ENCODE assay signal across 35 cellular contexts in genomic region chr20:44787299-44787698, GRCh38. TPM values are rescaled to one million over a fixed set of nuclear protein-coding genes. Genes with fewer than 3 reads are reported as not detected.
"Had no signal": no experiment of that assay in that cellular context is flagged by ENCODE, and none has a peak within 500 bp of the region (broad histone marks: within the 10 kb centered on the region; RNA-seq: fewer than 3 reads in every experiment).

No MANE protein-coding gene starts in this region.

- H3K9me3 ChIP-seq: adrenal gland, body of pancreas, breast epithelium had no signal

- H3K27me3 ChIP-seq: adrenal gland, body of pancreas, brain microvascular endothelial cell had no signal

- FAIRE-seq: astrocyte, TTC549 had no signal

- DNase-seq: activated B cell treated with CpG ODN at 0.5 μM for 24 hours; activated CD4-positive, alpha-beta memory T cell treated with anti-CD3 and anti-CD28 coated beads for 36 hours; activated CD4-positive, alpha-beta T cell treated with anti-CD3 and anti-CD28 coated beads for 4 hours; activated CD4-positive, alpha-beta T cell treated with anti-CD3 and anti-CD28 coated beads, Interleukin-2, amount 10 ng/mL, durations not matched to agents 24 days and 14 days; activated CD4-positive, alpha-beta T cell treated with anti-CD3 and anti-CD28 coated beads, Interleukin-2, amount 50 U/mL, for 1 hour; activated CD4-positive, alpha-beta T cell treated with anti-CD3 and anti-CD28 coated beads, Interleukin-2, amount 50 U/mL, for 4 hours; activated CD4-positive, CD25-positive, alpha-beta regulatory T cell treated with anti-CD3 and anti-CD28 coated beads, Interleukin-2, amount 50 U/mL, for 72 hours; activated CD8-positive, alpha-beta memory T cell treated with anti-CD3 and anti-CD28 coated beads, Interleukin-2, amount 50 U/mL, for 4 hours; activated CD8-positive, alpha-beta T cell treated with anti-CD3 and anti-CD28 coated beads for 36 hours; activated effector memory CD4-positive, alpha-beta T cell treated with anti-CD3 and anti-CD28 coated beads, Interleukin-2, amount 50 U/mL, for 16 hours; activated gamma-delta T cell treated with Interleukin-2 at 50 U/mL for 16 hours; activated naive CD4-positive, alpha-beta T cell; activated naive CD4-positive, alpha-beta T cell treated with anti-CD3 and anti-CD28 coated beads for 36 hours; activated naive CD4-positive, alpha-beta T cell treated with anti-CD3 and anti-CD28 coated beads, Interleukin-2, amount 50 U/mL, for 16 hours; activated naive CD8-positive, alpha-beta T cell treated with anti-CD3 and anti-CD28 coated beads for 36 hours; activated T-cell treated with anti-CD3 and anti-CD28 coated beads for 4 hours; activated T-cell treated with anti-CD3 and anti-CD28 coated beads, Interleukin-2, amount 50 U/mL, for 1 hour; activated T-cell treated with anti-CD3 and anti-CD28 coated beads, Interleukin-2, amount 50 U/mL, for 4 hours; activated T-cell treated with anti-CD3 and anti-CD28 coated beads, Interleukin-2, amount 50 U/mL, for 72 hours; adrenal gland; amniotic stem cell; aorta; body of pancreas; brain microvascular endothelial cell; central memory CD4-positive, alpha-beta T cell; T-helper 1 cell; T-helper 2 cell; T-helper 9 cell had no signal

- H3K4me1 ChIP-seq: adrenal gland, body of pancreas, breast epithelium had no signal

- H3K27ac ChIP-seq: adrenal gland, body of pancreas, brain microvascular endothelial cell, breast epithelium, VCaP had no signal

- H3K36me3 ChIP-seq: adrenal gland, brain microvascular endothelial cell, breast epithelium had no signal

- ATAC-seq: activated CD8-positive, alpha-beta T cell treated with anti-CD3 and anti-CD28 coated beads for 36 hours; activated naive CD4-positive, alpha-beta T cell treated with anti-CD3 and anti-CD28 coated beads, Interleukin-2, amount 50 U/mL, for 72 hours; activated T-cell treated with anti-CD3 and anti-CD28 coated beads, Interleukin-2, amount 50 U/mL, for 4 hours; activated T-cell treated with anti-CD3 and anti-CD28 coated beads, Interleukin-2, amount 50 U/mL, for 72 hours; activated T-helper 17 cell treated with anti-CD3 and anti-CD28 coated beads, Interleukin-2, amount 50 U/mL, for 72 hours; body of pancreas had no signal

- H3K4me3 ChIP-seq: adrenal gland, body of pancreas, breast epithelium had no signal

RNA-seq across cellular contexts. Expression of gene RIMS4, which starts 23.0 kb away (rescaled TPM):
- total RNA-seq: activated B cell treated with CpG ODN at 0.5 μM for 24 hours; activated CD4-positive, alpha-beta memory T cell treated with anti-CD3 and anti-CD28 coated beads for 36 hours; activated CD4-positive, alpha-beta T cell treated with anti-CD3 and anti-CD28 coated beads, Interleukin-2, amount 10 ng/mL, durations not matched to agents 24 days and 14 days; activated CD8-positive, alpha-beta T cell treated with anti-CD3 and anti-CD28 coated beads for 36 hours; activated T-helper 1 cell treated with anti-CD3 and anti-CD28 coated beads, Interleukin-12 subunit alpha, Interleukin-12 subunit beta, Interleukin-2, Interleukin-4 antibody, amounts not matched to agents 30 ng/mL and 10 ng/mL and 1 ng/mL, durations not matched to agents 14 hours and 24 hours and 36 hours had no signal
